ENCODE assay signal across 10 cellular contexts in genomic region chr4:185656467-185656890, GRCh38.
DNase-seq lines count a peak whose midpoint lies in the region; FAIRE-seq and TF ChIP-seq lines count a peak whose summit lies in the region.
"Had no signal": no experiment of that assay in that cellular context is flagged by ENCODE, and none has a peak within 500 bp of the region (broad histone marks: within the 10 kb centered on the region; RNA-seq: fewer than 3 reads in every experiment).

No MANE protein-coding gene starts in this region.

- H3K4me3 Mint-ChIP-seq in chondrocyte (ENCODE audit: unreplicated experiment), result peak overlapping the region; percentile 73
- H3K4me3 Mint-ChIP-seq: IgD-negative memory B cell had no signal

- TF ChIP-seq CTCF in chondrocyte (IDR thresholded peaks at IDR 0.05) (peak; percentile 76), kidney (IDR thresholded peaks at IDR 0.05; ENCODE audit: borderline replicate concordance, extremely low read depth, insufficient read depth) (no peak)

- no peak for FAIRE-seq in kidney (lab: Jason Lieb, UNC)

- H3K4me1 ChIP-seq in kidney (ENCODE audit: control insufficient read depth in 1 of 2, insufficient read depth in 1 of 2, low read depth in 1 of 2, low read length in 2 of 2), result no peaks in the 10 kb centered on the region
- peaks cover 12% of the 10 kb centered on the region for H3K4me1 ChIP-seq in skeletal muscle satellite cell (ENCODE audit: control insufficient read depth, insufficient read depth, low read length)
- H3K4me1 ChIP-seq: Peyer's patch had no signal

- no peak overlapping the region for H3K4me3 ChIP-seq in kidney (ENCODE audit: low read length in 2 of 2)
- peak overlapping the region; percentile 66 for H3K4me3 ChIP-seq in skeletal muscle satellite cell (ENCODE audit: low read length)

- H3K36me3 ChIP-seq in kidney (ENCODE audit: control insufficient read depth in 1 of 2, insufficient read depth in 2 of 2, low read length in 2 of 2) (peaks cover 13 to 35% of the 10 kb centered on the region in 2 donors), skeletal muscle satellite cell (ENCODE audit: insufficient read depth, low read length) (no peaks in the 10 kb centered on the region)
- H3K36me3 ChIP-seq: Peyer's patch had no signal

- H3K36me3 Mint-ChIP-seq in chondrocyte (ENCODE audit: low read depth), result peaks cover 12% of the 10 kb centered on the region
- H3K36me3 Mint-ChIP-seq: IgD-negative memory B cell had no signal

- peak overlapping the region; percentile 77 for H3K27ac Mint-ChIP-seq in chondrocyte (ENCODE audit: unreplicated experiment)
- H3K27ac Mint-ChIP-seq: IgD-negative memory B cell had no signal

- peak overlapping the region; percentile 83 for H3K4me2 ChIP-seq in skeletal muscle satellite cell (ENCODE audit: low read length)

- intact Hi-C loops in kidney (cut with DNase I), result no loop called here

- H3K9me3 ChIP-seq in kidney (ENCODE audit: control insufficient read depth in 1 of 2, low read length in 2 of 2), result no peaks in the 10 kb centered on the region
- no peaks in the 10 kb centered on the region for H3K9me3 ChIP-seq in skeletal muscle satellite cell (replicated peaks; ENCODE audit: low read length)
- H3K9me3 ChIP-seq: Peyer's patch had no signal

- H3K9me3 Mint-ChIP-seq in chondrocyte (ENCODE audit: low read depth), result no peaks in the 10 kb centered on the region
- H3K9me3 Mint-ChIP-seq: IgD-negative memory B cell had no signal

- H3K27ac ChIP-seq in kidney (ENCODE audit: low read depth in 2 of 2, low read length in 2 of 2), result no peak overlapping the region

- H3K27me3 ChIP-seq in skeletal muscle satellite cell (ENCODE audit: control insufficient read depth, insufficient read depth, low read length), result no peaks in the 10 kb centered on the region
- H3K27me3 ChIP-seq: Peyer's patch had no signal

- no peaks in the 10 kb centered on the region for H3K27me3 Mint-ChIP-seq in chondrocyte (ENCODE audit: low read depth)

- H3K9ac ChIP-seq in kidney (ENCODE audit: low read length in 2 of 2) (no peak overlapping the region), skeletal muscle satellite cell (ENCODE audit: low read depth, low read length) (peak overlapping the region; percentile 59)

- peaks cover 48% of the 10 kb centered on the region for H3K4me1 Mint-ChIP-seq in chondrocyte (ENCODE audit: low read depth)
- H3K4me1 Mint-ChIP-seq: IgD-negative memory B cell had no signal

- DNase-seq in GM03348 (ENCODE audit: low spot score), result peak; percentile 78
- no peak for DNase-seq in chondrocyte (ENCODE audit: low spot score)
- peak; percentile 80 for DNase-seq in kidney
- no peak for DNase-seq in T-helper 9 cell
- DNase-seq in SIG-M5 treated with dmso at 0.1 percent for 504 hours (lab: John Stamatoyannopoulos, UW; ENCODE audit: unreplicated experiment), result no peak
- DNase-seq in glomerular visceral epithelial cell (ENCODE audit: extremely low spot score), result no peak
- DNase-seq in NCI-H446 (lab: John Stamatoyannopoulos, UW), result no peak
- DNase-seq: Peyer's patch had no signal

Comparison
In these comparisons a context has a peak if more than half of its experiments do, and no peak if none do; other contexts are left out.
1. DNase-seq: peak in GM03348 (single experiment) and kidney (single experiment); none in chondrocyte (single experiment), T-helper 9 cell (single experiment), SIG-M5 treated with dmso at 0.1 percent for 504 hours (single experiment), glomerular visceral epithelial cell (single experiment) and NCI-H446 (0 of 2).